14 cellular contexts compared by ENCODE assay signal in the genomic region with DNA sequence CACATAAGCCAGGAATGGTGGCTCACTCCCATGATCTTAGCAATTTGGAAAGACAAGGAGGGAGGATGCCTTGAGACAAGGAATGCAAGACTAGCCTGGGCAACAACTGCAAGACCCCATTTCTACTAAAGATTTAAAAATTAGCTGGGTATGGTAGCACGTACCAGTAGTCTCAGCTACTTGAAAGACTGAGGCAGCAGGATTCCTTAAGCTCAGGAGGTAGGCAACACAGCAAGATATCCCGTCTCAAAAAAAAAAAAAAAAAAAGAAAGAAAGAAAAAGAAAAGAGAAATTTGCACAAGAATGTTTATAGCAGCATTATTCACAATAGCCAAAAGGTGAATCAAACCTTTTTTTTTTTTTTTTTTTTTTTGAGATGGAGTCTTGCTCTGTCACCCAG.
"Had no signal": no experiment of that assay in that cellular context is flagged by ENCODE, and none has a peak within 500 bp of the region (broad histone marks: within the 10 kb centered on the region; RNA-seq: fewer than 3 reads in every experiment).

No MANE protein-coding gene starts in this region.

- H3K27me3 ChIP-seq: adrenal gland, dorsolateral prefrontal cortex, gastrocnemius medialis, transverse colon had no signal

- H3K4me1 Mint-ChIP-seq: endodermal cell had no signal

- DNase-seq: activated CD4-positive, alpha-beta memory T cell treated with anti-CD3 and anti-CD28 coated beads for 36 hours; activated CD4-positive, alpha-beta T cell treated with anti-CD3 and anti-CD28 coated beads for 36 hours; adrenal gland; dorsolateral prefrontal cortex; endodermal cell; gastrocnemius medialis; islet precursor cell; mucosa of descending colon; naive thymus-derived CD4-positive, alpha-beta T cell; small intestine; stimulated activated CD4-positive, alpha-beta T cell treated with anti-CD3 and anti-CD28 coated beads, Interleukin-4, amount 100 ng/mL, for 24 hours; stimulated activated naive CD8-positive, alpha-beta T cell treated with anti-CD3 and anti-CD28 coated beads, Interleukin-15, Interleukin-2, amounts not matched to agents 100 U/mL and 50 U/mL, for 24 hours; transverse colon had no signal

- H3K27ac ChIP-seq: dorsolateral prefrontal cortex, gastrocnemius medialis, transverse colon had no signal

- H3K9me3 Mint-ChIP-seq: activated CD4-positive, alpha-beta memory T cell treated with anti-CD3 and anti-CD28 coated beads for 36 hours; activated naive CD4-positive, alpha-beta T cell treated with anti-CD3 and anti-CD28 coated beads, Interleukin-2, amount 50 U/mL, for 24 hours; endodermal cell; naive thymus-derived CD4-positive, alpha-beta T cell had no signal

- H3K4me3 ChIP-seq: adrenal gland, dorsolateral prefrontal cortex, gastrocnemius medialis, mucosa of descending colon, transverse colon had no signal

- H3K27me3 Mint-ChIP-seq: activated CD4-positive, alpha-beta memory T cell treated with anti-CD3 and anti-CD28 coated beads for 36 hours; activated CD4-positive, alpha-beta T cell treated with anti-CD3 and anti-CD28 coated beads for 36 hours; activated naive CD4-positive, alpha-beta T cell treated with anti-CD3 and anti-CD28 coated beads, Interleukin-2, amount 50 U/mL, for 24 hours; naive thymus-derived CD4-positive, alpha-beta T cell had no signal

- H3K27ac Mint-ChIP-seq: activated CD4-positive, alpha-beta memory T cell treated with anti-CD3 and anti-CD28 coated beads for 36 hours; activated CD4-positive, alpha-beta T cell treated with anti-CD3 and anti-CD28 coated beads for 36 hours; activated naive CD4-positive, alpha-beta T cell treated with anti-CD3 and anti-CD28 coated beads, Interleukin-2, amount 50 U/mL, for 24 hours had no signal

- H3K9me3 ChIP-seq: adrenal gland, gastrocnemius medialis, mucosa of descending colon, transverse colon had no signal

- ATAC-seq: activated CD4-positive, alpha-beta T cell treated with anti-CD3 and anti-CD28 coated beads for 36 hours; gastrocnemius medialis; mucosa of descending colon; naive thymus-derived CD4-positive, alpha-beta T cell; stimulated activated naive CD8-positive, alpha-beta T cell treated with anti-CD3 and anti-CD28 coated beads, Interleukin-15, Interleukin-2, amounts not matched to agents 100 U/mL and 50 U/mL, for 24 hours had no signal

- H3K36me3 ChIP-seq: adrenal gland, gastrocnemius medialis, transverse colon had no signal

- H3K4me3 Mint-ChIP-seq: activated CD4-positive, alpha-beta memory T cell treated with anti-CD3 and anti-CD28 coated beads for 36 hours; activated CD4-positive, alpha-beta T cell treated with anti-CD3 and anti-CD28 coated beads for 36 hours; activated naive CD4-positive, alpha-beta T cell treated with anti-CD3 and anti-CD28 coated beads, Interleukin-2, amount 50 U/mL, for 24 hours; endodermal cell had no signal
